Comparison of ENCODE assay signal across 24 cellular contexts in genomic region chr11:90774727-90775572, GRCh38.
DNase-seq lines count a peak whose midpoint lies in the region; ATAC-seq and TF ChIP-seq lines count a peak whose summit lies in the region.
"Had no signal": no experiment of that assay in that cellular context is flagged by ENCODE, and none has a peak within 500 bp of the region (broad histone marks: within the 10 kb centered on the region; RNA-seq: fewer than 3 reads in every experiment).

No MANE protein-coding gene starts in this region.

- ATAC-seq in GM19324 (IDR thresholded peaks at IDR 0.05; ENCODE audit: low FRiP score, unreplicated experiment) (peak; percentile 29), HG02798 (IDR thresholded peaks at IDR 0.05; ENCODE audit: poor library complexity, unreplicated experiment) (peak; percentile 22)
- ATAC-seq: activated CD4-positive, alpha-beta T cell treated with anti-CD3 and anti-CD28 coated beads for 36 hours; gastrocnemius medialis; K562; stimulated activated naive CD8-positive, alpha-beta T cell treated with anti-CD3 and anti-CD28 coated beads, Interleukin-15, Interleukin-2, amounts not matched to agents 100 U/mL and 50 U/mL, for 24 hours had no signal

- TF ChIP-seq EP300 in sigmoid colon (IDR thresholded peaks at IDR 0.05) = no peak

- TF ChIP-seq CTCF in neural crest cell (conservative IDR thresholded peaks at IDR 0.05) (no peak), lower leg skin (IDR thresholded peaks at IDR 0.05) (no peak), sigmoid colon (IDR thresholded peaks at IDR 0.05) (no peak)

- H3K4me1 ChIP-seq in sigmoid colon = no peaks in the 10 kb centered on the region
- H3K4me1 ChIP-seq: esophagus squamous epithelium, gastrocnemius medialis, thyroid gland had no signal

- TF ChIP-seq POLR2A in lower leg skin (IDR thresholded peaks at IDR 0.05) (no peak), sigmoid colon (IDR thresholded peaks at IDR 0.05) (no peak)

- peaks cover 8% of the 10 kb centered on the region for H3K9me3 Mint-ChIP-seq in neural crest cell

- no peaks in the 10 kb centered on the region for H3K27me3 ChIP-seq in sigmoid colon
- H3K27me3 ChIP-seq: esophagus squamous epithelium, gastrocnemius medialis, thyroid gland had no signal

- H3K9me3 ChIP-seq in sigmoid colon = peaks cover 0 to 8% (median 0%) of the 10 kb centered on the region in 4 donors
- H3K9me3 ChIP-seq: gastrocnemius medialis, thyroid gland had no signal

- no peak overlapping the region for H3K27ac ChIP-seq in sigmoid colon
- H3K27ac ChIP-seq: esophagus squamous epithelium, gastrocnemius medialis, thyroid gland had no signal

- H3K27me3 Mint-ChIP-seq in neural crest cell (ENCODE audit: low read depth) = no peaks in the 10 kb centered on the region
- H3K27me3 Mint-ChIP-seq: activated CD4-positive, alpha-beta T cell treated with anti-CD3 and anti-CD28 coated beads for 36 hours; activated naive CD4-positive, alpha-beta T cell treated with anti-CD3 and anti-CD28 coated beads, Interleukin-2, amount 10 ng/mL, durations not matched to agents 7 days and 5 days; CD4-positive, CD25-positive, alpha-beta regulatory T cell had no signal

- H3K4me3 ChIP-seq in lower leg skin (ENCODE audit: low read depth, poor library complexity, severe bottlenecking) (no peak overlapping the region), sigmoid colon (no peak overlapping the region)
- H3K4me3 ChIP-seq: esophagus squamous epithelium, gastrocnemius medialis, K562, thyroid gland had no signal

- peaks cover 6% of the 10 kb centered on the region for H3K4me1 Mint-ChIP-seq in neural crest cell
- H3K4me1 Mint-ChIP-seq: activated CD4-positive, alpha-beta T cell treated with anti-CD3 and anti-CD28 coated beads for 36 hours; activated naive CD4-positive, alpha-beta T cell treated with anti-CD3 and anti-CD28 coated beads, Interleukin-2, amount 10 ng/mL, durations not matched to agents 7 days and 5 days; CD4-positive, CD25-positive, alpha-beta regulatory T cell had no signal

- WGBS in lower leg skin, 2 donors = 79 to 82% methylated on average over 13 of the region's 13 CpGs
- 78 to 79% methylated on average over 13 of the region's 13 CpGs for WGBS in sigmoid colon, 2 donors

- peak overlapping the region; percentile 85 for H3K27ac Mint-ChIP-seq in neural crest cell (ENCODE audit: unreplicated experiment)
- H3K27ac Mint-ChIP-seq: activated CD4-positive, alpha-beta T cell treated with anti-CD3 and anti-CD28 coated beads for 36 hours; activated naive CD4-positive, alpha-beta T cell treated with anti-CD3 and anti-CD28 coated beads, Interleukin-2, amount 10 ng/mL, durations not matched to agents 7 days and 5 days had no signal

- H3K36me3 ChIP-seq in sigmoid colon = no peaks in the 10 kb centered on the region
- H3K36me3 ChIP-seq: esophagus squamous epithelium, gastrocnemius medialis, thyroid gland had no signal

- H3K4me3 Mint-ChIP-seq in neural crest cell = no peak overlapping the region
- H3K4me3 Mint-ChIP-seq: activated CD4-positive, alpha-beta T cell treated with anti-CD3 and anti-CD28 coated beads for 36 hours; activated naive CD4-positive, alpha-beta T cell treated with anti-CD3 and anti-CD28 coated beads, Interleukin-2, amount 10 ng/mL, durations not matched to agents 7 days and 5 days; CD4-positive, CD25-positive, alpha-beta regulatory T cell had no signal

- DNase-seq in ecto neural progenitor cell (ENCODE audit: low spot score) (peak; percentile 50), neural crest cell (ENCODE audit: low read depth, low spot score) (no peak), lower leg skin (ENCODE audit: low spot score in 2 of 2) (no peak), NK-92 (lab: John Stamatoyannopoulos, UW; ENCODE audit: unreplicated experiment) (no peak), KG1 (lab: John Stamatoyannopoulos, UW) (no peak), sigmoid colon (no peak)
- DNase-seq: activated CD4-positive, alpha-beta T cell treated with anti-CD3 and anti-CD28 coated beads for 36 hours; activated naive CD4-positive, alpha-beta T cell treated with anti-CD3 and anti-CD28 coated beads, Interleukin-2, amount 10 ng/mL, durations not matched to agents 7 days and 5 days; activated T-cell treated with anti-CD3 and anti-CD28 coated beads, Interleukin-2, amount 50 U/mL, for 48 hours; CD4-positive, CD25-positive, alpha-beta regulatory T cell; effector CD8-positive, alpha-beta T cell; esophagus squamous epithelium; gastrocnemius medialis; GF-D8; hypothalamus; NCI-H1694; occipital lobe; stimulated activated CD4-positive, alpha-beta T cell treated with anti-CD3 and anti-CD28 coated beads, Interleukin-2, amount 100 ng/mL, for 48 hours; stimulated activated naive CD8-positive, alpha-beta T cell treated with anti-CD3 and anti-CD28 coated beads, Interleukin-15, Interleukin-2, amounts not matched to agents 100 U/mL and 50 U/mL, for 24 hours; T-helper 1 cell; thyroid gland had no signal

- no peaks in the 10 kb centered on the region for H3K36me3 Mint-ChIP-seq in neural crest cell (ENCODE audit: low read depth)
- H3K36me3 Mint-ChIP-seq: activated naive CD4-positive, alpha-beta T cell treated with anti-CD3 and anti-CD28 coated beads, Interleukin-2, amount 10 ng/mL, durations not matched to agents 7 days and 5 days; CD4-positive, CD25-positive, alpha-beta regulatory T cell had no signal

- intact Hi-C loops in lower leg skin (cut with DNase I; ENCODE audit: low total_unique reads) (no loop called here), sigmoid colon (cut with DNase I) (no loop called here)
